8 cellular contexts compared by ENCODE assay signal in genomic region chr18:23283933-23284430, GRCh38.
DNase-seq lines count a peak whose midpoint lies in the region; ATAC-seq lines count a peak whose summit lies in the region.

No MANE protein-coding gene starts in this region.

- H3K4ac ChIP-seq in neuronal stem cell (ENCODE audit: low read length): no peak overlapping the region

- peak; percentile 28 to 47 for DNase-seq in activated CD4-positive, alpha-beta T cell treated with anti-CD3 and anti-CD28 coated beads, Interleukin-2, amount 50 U/mL, for 48 hours
- DNase-seq in activated CD4-positive, alpha-beta T cell treated with anti-CD3 and anti-CD28 coated beads for 4 hours: no peak
- DNase-seq in amniotic epithelial cell (ENCODE audit: low read depth) (peak; percentile 44), neuronal stem cell (ENCODE audit: low spot score) (no peak), putamen (ENCODE audit: low spot score) (no peak), NCI-H345 treated with DMSO at 0.1 percent for 48 hours (lab: John Stamatoyannopoulos, UW; ENCODE audit: unreplicated experiment) (no peak)
- DNase-seq in stimulated activated CD8-positive, alpha-beta memory T cell treated with anti-CD3 and anti-CD28 coated beads, Interleukin-4, amount 100 ng/mL, for 48 hours: peak; percentile 37

- H2BK5ac ChIP-seq in neuronal stem cell (ENCODE audit: low read length): no peak overlapping the region

- no peak overlapping the region for H3K14ac ChIP-seq in neuronal stem cell (ENCODE audit: low read length)

- H2AK5ac ChIP-seq in neuronal stem cell (ENCODE audit: low read depth, low read length): no peak overlapping the region

- H4K8ac ChIP-seq in neuronal stem cell (ENCODE audit: low read depth, low read length): no peak overlapping the region

- H3K4me3 ChIP-seq in neuronal stem cell (ENCODE audit: low read length in 2 of 2): no peak overlapping the region

- no peaks in the 10 kb centered on the region for H3K9me3 ChIP-seq in neuronal stem cell (replicated peaks in 1 of 2; ENCODE audit: control insufficient read depth in 2 of 2, insufficient read depth in 1 of 2, low read depth in 1 of 2, low read length in 2 of 2)

- H3K9ac ChIP-seq in neuronal stem cell (ENCODE audit: low read depth, low read length, poor library complexity): no peak overlapping the region

- H3K79me1 ChIP-seq in neuronal stem cell (ENCODE audit: low read depth, low read length): no peaks in the 10 kb centered on the region

- H2AFZ ChIP-seq in neuronal stem cell (ENCODE audit: low read length): no peak overlapping the region

- H3K27ac ChIP-seq in neuronal stem cell (replicated peaks; ENCODE audit: low read length): no peak overlapping the region

- no peaks in the 10 kb centered on the region for H3K36me3 ChIP-seq in neuronal stem cell (replicated peaks in 1 of 2; ENCODE audit: control insufficient read depth in 2 of 2, insufficient read depth in 2 of 2, low read length in 2 of 2)

- H3K4me2 ChIP-seq in neuronal stem cell (ENCODE audit: insufficient read depth, low read length, poor library complexity, severe bottlenecking): no peak overlapping the region

- WGBS in neuronal stem cell (ENCODE audit: extremely low coverage in 2 of 2, insufficient read length in 2 of 2, insufficient replicate concordance in 1 of 2), 2 donors: no CpG with 5 or more reads among the region's 2 CpGs

- H3K23ac ChIP-seq in neuronal stem cell (ENCODE audit: low read depth, low read length, poor library complexity): no peak overlapping the region

- peaks cover 7 to 8% of the 10 kb centered on the region in 2 donors for H3K4me1 ChIP-seq in neuronal stem cell (ENCODE audit: control insufficient read depth in 2 of 2, insufficient read depth in 1 of 2, low read depth in 1 of 2, low read length in 2 of 2)

- ATAC-seq in HG03378 (IDR thresholded peaks at IDR 0.05; ENCODE audit: unreplicated experiment): peak; percentile 98

- H2BK15ac ChIP-seq in neuronal stem cell (ENCODE audit: low read length): no peak overlapping the region

- no peaks in the 10 kb centered on the region for H3K27me3 ChIP-seq in neuronal stem cell (ENCODE audit: control insufficient read depth in 3 of 3, insufficient read depth in 3 of 3, low read depth in 1 of 3, low read length in 3 of 3)

- no peak overlapping the region for H2BK120ac ChIP-seq in neuronal stem cell (ENCODE audit: low read depth, low read length)

- H4K91ac ChIP-seq in neuronal stem cell (ENCODE audit: low read depth, low read length, poor library complexity): no peak overlapping the region

- no peak overlapping the region for H3K18ac ChIP-seq in neuronal stem cell (ENCODE audit: low read length)

- H2BK12ac ChIP-seq in neuronal stem cell (ENCODE audit: low read length): no peak overlapping the region

Comparison
In these comparisons a context has a peak if more than half of its experiments do, and no peak if none do; other contexts are left out.
1. DNase-seq: peak in activated CD4-positive, alpha-beta T cell treated with anti-CD3 and anti-CD28 coated beads, Interleukin-2, amount 50 U/mL, for 48 hours (2 of 2), amniotic epithelial cell (single experiment) and stimulated activated CD8-positive, alpha-beta memory T cell treated with anti-CD3 and anti-CD28 coated beads, Interleukin-4, amount 100 ng/mL, for 48 hours (single experiment); none in activated CD4-positive, alpha-beta T cell treated with anti-CD3 and anti-CD28 coated beads for 4 hours (0 of 2), neuronal stem cell (single experiment), putamen (single experiment) and NCI-H345 treated with DMSO at 0.1 percent for 48 hours (single experiment).